23 cellular contexts compared by ENCODE assay signal in genomic region chr12:105272152-105272551, GRCh38.
"Had no signal": no experiment of that assay in that cellular context is flagged by ENCODE, and none has a peak within 500 bp of the region (broad histone marks: within the 10 kb centered on the region; RNA-seq: fewer than 3 reads in every experiment).

No MANE protein-coding gene starts in this region.

- H3K36me3 Mint-ChIP-seq: natural killer cell; stimulated activated effector memory CD8-positive, alpha-beta T cell treated with anti-CD3 and anti-CD28 coated beads, Interleukin-12 subunit alpha, Interleukin-12 subunit beta, amount 100 ng/mL, for 72 hours; type B pancreatic cell had no signal

- H3K4me1 ChIP-seq: colonic mucosa, heart right ventricle, lower lobe of right lung, psoas muscle, sigmoid colon, tibial artery had no signal

- H3K9me3 ChIP-seq: colonic mucosa, heart right ventricle, lower lobe of right lung, ovary, psoas muscle, sigmoid colon, stomach, tibial artery had no signal

- DNase-seq: colonic mucosa; effector memory CD4-positive, alpha-beta T cell; foreskin melanocyte; glutamatergic neuron; heart right ventricle; hippocampal formation; left ventricle myocardium superior; lower lobe of right lung; natural killer cell; occipital lobe; ovary; posterior cingulate gyrus; psoas muscle; right cardiac atrium; sigmoid colon; stimulated activated CD4-positive, alpha-beta T cell treated with anti-CD3 and anti-CD28 coated beads, Interleukin-2, amount 100 ng/mL, for 24 hours; stimulated activated CD4-positive, alpha-beta T cell treated with anti-CD3 and anti-CD28 coated beads, Interleukin-4, amount 100 ng/mL, for 24 hours; stimulated activated naive CD4-positive, alpha-beta T cell treated with Interleukin-2 at 50 U/mL for 16 hours; stomach; tibial artery had no signal

- H3K4me3 ChIP-seq: colonic mucosa, heart right ventricle, lower lobe of right lung, ovary, psoas muscle, sigmoid colon, stomach, tibial artery had no signal

- H3K4me3 Mint-ChIP-seq: dendritic cell treated with granulocyte-macrophage colony-stimulating factor and Interleukin-4, amounts not matched to agents 40 ng/mL and 50 ng/mL, for 4 days; natural killer cell; stimulated activated effector memory CD8-positive, alpha-beta T cell treated with anti-CD3 and anti-CD28 coated beads, Interleukin-12 subunit alpha, Interleukin-12 subunit beta, amount 100 ng/mL, for 72 hours; type B pancreatic cell had no signal

- H3K27ac Mint-ChIP-seq: dendritic cell treated with granulocyte-macrophage colony-stimulating factor and Interleukin-4, amounts not matched to agents 40 ng/mL and 50 ng/mL, for 4 days; natural killer cell; stimulated activated effector memory CD8-positive, alpha-beta T cell treated with anti-CD3 and anti-CD28 coated beads, Interleukin-12 subunit alpha, Interleukin-12 subunit beta, amount 100 ng/mL, for 72 hours; type B pancreatic cell had no signal

- H3K4me1 Mint-ChIP-seq: stimulated activated effector memory CD8-positive, alpha-beta T cell treated with anti-CD3 and anti-CD28 coated beads, Interleukin-12 subunit alpha, Interleukin-12 subunit beta, amount 100 ng/mL, for 72 hours had no signal

- H3K27ac ChIP-seq: colonic mucosa, heart right ventricle, lower lobe of right lung, ovary, psoas muscle, sigmoid colon, stomach, tibial artery had no signal

- H3K36me3 ChIP-seq: colonic mucosa, heart right ventricle, lower lobe of right lung, ovary, sigmoid colon, stomach, tibial artery had no signal

- ATAC-seq: heart right ventricle; left ventricle myocardium superior; lower lobe of right lung; natural killer cell; psoas muscle; right cardiac atrium; stimulated activated effector memory CD8-positive, alpha-beta T cell treated with anti-CD3 and anti-CD28 coated beads, Interleukin-12 subunit alpha, Interleukin-12 subunit beta, amount 100 ng/mL, for 72 hours had no signal

- H3K27me3 ChIP-seq: colonic mucosa, heart right ventricle, ovary, sigmoid colon, stomach, tibial artery had no signal

- H3K9me3 Mint-ChIP-seq: dendritic cell treated with granulocyte-macrophage colony-stimulating factor and Interleukin-4, amounts not matched to agents 40 ng/mL and 50 ng/mL, for 4 days; natural killer cell; stimulated activated effector memory CD8-positive, alpha-beta T cell treated with anti-CD3 and anti-CD28 coated beads, Interleukin-12 subunit alpha, Interleukin-12 subunit beta, amount 100 ng/mL, for 72 hours; type B pancreatic cell had no signal

- H3K27me3 Mint-ChIP-seq: dendritic cell treated with granulocyte-macrophage colony-stimulating factor and Interleukin-4, amounts not matched to agents 40 ng/mL and 50 ng/mL, for 4 days; type B pancreatic cell had no signal
